9 cellular contexts compared by ENCODE assay signal in the genomic region with DNA sequence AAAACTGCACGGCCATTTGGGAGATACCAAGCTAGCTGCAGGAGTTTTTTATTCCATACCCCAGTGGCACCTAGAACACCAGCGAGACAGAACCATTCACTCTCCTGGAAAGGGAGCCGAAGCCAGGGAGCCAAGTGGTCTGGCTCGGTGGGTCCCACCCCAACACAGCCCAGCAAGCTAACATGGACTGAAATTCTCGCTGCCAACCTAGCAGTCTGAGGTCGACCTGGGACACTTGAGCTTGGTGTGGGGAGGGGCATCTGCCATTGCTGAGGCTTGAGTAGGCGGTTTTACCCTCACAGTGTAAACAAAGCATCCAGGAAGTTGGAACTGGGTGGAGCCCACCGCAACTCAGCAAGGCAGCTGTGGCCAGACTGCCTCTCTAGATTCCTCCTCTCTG.
A peak's percentile ranks its signal among the peaks of the same experiment; 100 is the strongest.
DNase-seq lines count a peak whose midpoint lies in the region; ATAC-seq and TF ChIP-seq lines count a peak whose summit lies in the region.
"Had no signal": no experiment of that assay in that cellular context is flagged by ENCODE, and none has a peak within 500 bp of the region (broad histone marks: within the 10 kb centered on the region; RNA-seq: fewer than 3 reads in every experiment).

No MANE protein-coding gene starts in this region.

- no peak overlapping the region for H3K4me3 Mint-ChIP-seq in endodermal cell

- intact Hi-C loops in sigmoid colon (cut with DNase I): no loop called here

- H3K4me1 ChIP-seq in endodermal cell (ENCODE audit: control insufficient read depth, insufficient read depth, low read length) (no peaks in the 10 kb centered on the region), sigmoid colon (peaks cover 0 to 5% (median 2%) of the 10 kb centered on the region in 4 donors)

- 83 to 100% methylated on average over 1 to 8 of the region's 8 CpGs for WGBS in endodermal cell (ENCODE audit: insufficient coverage in 1 of 2, insufficient read length in 1 of 2), 2 experiments
- WGBS in sigmoid colon, 2 donors: 47 to 56% methylated on average over 8 of the region's 8 CpGs

- H3K9ac ChIP-seq in endodermal cell (ENCODE audit: extremely low read depth, low read length, poor library complexity, severe bottlenecking): no peak overlapping the region

- TF ChIP-seq CTCF in endodermal cell (conservative IDR thresholded peaks at IDR 0.05): no peak
- no peak for TF ChIP-seq CTCF in sigmoid colon (IDR thresholded peaks at IDR 0.05)

- no peak overlapping the region for H3K27ac Mint-ChIP-seq in endodermal cell

- H3K36me3 ChIP-seq in endodermal cell (ENCODE audit: control insufficient read depth, insufficient read depth, low read length): no peaks in the 10 kb centered on the region
- H3K36me3 ChIP-seq in sigmoid colon: no peaks in the 10 kb centered on the region

- no peak for ATAC-seq in GM21390 (IDR thresholded peaks at IDR 0.05; ENCODE audit: unreplicated experiment)

- TF ChIP-seq EP300 in sigmoid colon (IDR thresholded peaks at IDR 0.05): no peak

- peaks cover 21% of the 10 kb centered on the region for H3K4me1 Mint-ChIP-seq in endodermal cell

- H3K9me3 ChIP-seq in endodermal cell (ENCODE audit: control insufficient read depth, low read length) (no peaks in the 10 kb centered on the region), sigmoid colon (no peaks in the 10 kb centered on the region)

- no peak overlapping the region for H3K27ac ChIP-seq in endodermal cell (ENCODE audit: low read depth, low read length)
- H3K27ac ChIP-seq in sigmoid colon: no peak overlapping the region

- H3K36me3 Mint-ChIP-seq in endodermal cell (ENCODE audit: low read depth): no peaks in the 10 kb centered on the region

- H3K27me3 Mint-ChIP-seq in endodermal cell (ENCODE audit: insufficient read depth): peaks cover 47% of the 10 kb centered on the region

- H3K27me3 ChIP-seq in endodermal cell (ENCODE audit: control insufficient read depth, insufficient read depth, low read length, poor library complexity, severe bottlenecking) (peaks cover 32% of the 10 kb centered on the region), sigmoid colon (no peaks in the 10 kb centered on the region)

- DNase-seq in stimulated activated CD4-positive, alpha-beta T cell treated with anti-CD3 and anti-CD28 coated beads, Interleukin-1b, Interleukin-23, amount 100 ng/mL, for 48 hours: peak; percentile 9
- no peak for DNase-seq in stimulated activated CD4-positive, alpha-beta T cell treated with anti-CD3 and anti-CD28 coated beads, Interleukin-2, amount 100 ng/mL, for 48 hours
- peak; percentile 23 for DNase-seq in activated CD4-positive, alpha-beta T cell treated with anti-CD3 and anti-CD28 coated beads for 1 hour
- DNase-seq in endodermal cell (peak; percentile 58), ureter (ENCODE audit: low spot score) (peak; percentile 50), NCI-H510A treated with DMSO at 0.1 percent for 48 hours (lab: John Stamatoyannopoulos, UW) (no peak), sigmoid colon (no peak)
- DNase-seq: DMS153 had no signal

- H3K4me3 ChIP-seq in endodermal cell (ENCODE audit: low read length): no peak overlapping the region
- H3K4me3 ChIP-seq in sigmoid colon: no peak overlapping the region

- TF ChIP-seq POLR2A in sigmoid colon (IDR thresholded peaks at IDR 0.05): no peak

- H3K9me3 Mint-ChIP-seq in endodermal cell: peaks cover 12% of the 10 kb centered on the region

Comparison
In these comparisons a context has a peak if more than half of its experiments do, and no peak if none do; other contexts are left out.
1. DNase-seq: peak in stimulated activated CD4-positive, alpha-beta T cell treated with anti-CD3 and anti-CD28 coated beads, Interleukin-1b, Interleukin-23, amount 100 ng/mL, for 48 hours (single experiment), activated CD4-positive, alpha-beta T cell treated with anti-CD3 and anti-CD28 coated beads for 1 hour (single experiment), endodermal cell (single experiment) and ureter (single experiment); none in stimulated activated CD4-positive, alpha-beta T cell treated with anti-CD3 and anti-CD28 coated beads, Interleukin-2, amount 100 ng/mL, for 48 hours (0 of 2), NCI-H510A treated with DMSO at 0.1 percent for 48 hours (single experiment) and sigmoid colon (single experiment).